12 cellular contexts compared by ENCODE assay signal in the genomic region with DNA sequence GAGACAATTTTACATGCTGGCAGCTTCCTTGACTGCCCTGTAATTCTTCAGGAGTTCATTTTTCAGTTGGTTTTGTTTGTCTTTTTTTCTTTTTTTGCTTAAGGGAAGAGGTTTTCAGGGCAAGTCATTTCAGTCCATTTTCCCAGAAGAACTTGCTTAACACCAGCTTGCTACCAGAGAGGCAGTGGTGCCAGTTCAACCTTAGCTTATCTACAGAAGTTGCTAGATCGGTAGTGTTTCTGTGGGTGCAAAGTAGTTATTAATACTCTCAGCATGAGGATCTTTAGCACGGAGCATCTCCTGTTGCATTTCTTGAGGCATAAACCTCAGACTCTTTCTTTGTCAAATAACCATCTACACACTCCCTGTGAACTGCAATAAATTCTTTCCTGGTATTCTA. TPM values are rescaled to one million over a fixed set of nuclear protein-coding genes. Genes with fewer than 3 reads are reported as not detected.
DNase-seq lines count a peak whose midpoint lies in the region; ATAC-seq and TF ChIP-seq lines count a peak whose summit lies in the region.
"Had no signal": no experiment of that assay in that cellular context is flagged by ENCODE, and none has a peak within 500 bp of the region (broad histone marks: within the 10 kb centered on the region; RNA-seq: fewer than 3 reads in every experiment).

No MANE protein-coding gene starts in this region.

- intact Hi-C loops in breast epithelium (cut with DNase I; ENCODE audit: low total_unique reads) = no loop called here

- peak overlapping the region; percentile 71 to 91 (median 84) for H3K4me3 Mint-ChIP-seq in CD4-positive, CD25-positive, alpha-beta regulatory T cell
- H3K4me3 Mint-ChIP-seq in natural killer cell treated with Interleukin-12 subunit alpha and Interleukin-12 subunit beta and Interleukin-15 and Interleukin-18, amount 100 ng/mL, for 72 hours = peak overlapping the region; percentile 90

- H3K27me3 ChIP-seq in CD4-positive, CD25-positive, alpha-beta regulatory T cell (ENCODE audit: control insufficient read depth, insufficient read depth, low read length) = peaks cover 5% of the 10 kb centered on the region
- H3K27me3 ChIP-seq in breast epithelium (no peaks in the 10 kb centered on the region), brain microvascular endothelial cell (replicated peaks) (no peaks in the 10 kb centered on the region)

- H3K27ac Mint-ChIP-seq in CD4-positive, CD25-positive, alpha-beta regulatory T cell = no peak overlapping the region
- peak overlapping the region; percentile 86 to 92 for H3K27ac Mint-ChIP-seq in natural killer cell treated with Interleukin-12 subunit alpha and Interleukin-12 subunit beta and Interleukin-15 and Interleukin-18, amount 100 ng/mL, for 72 hours

- DNase-seq in CD4-positive, CD25-positive, alpha-beta regulatory T cell = peak in 1 of 3 donors; percentile 2
- DNase-seq in HT-29 (ENCODE audit: low spot score) = peak; percentile 15
- no peak for DNase-seq in breast epithelium (ENCODE audit: low spot score in 2 of 2)
- DNase-seq in natural killer cell treated with Interleukin-12 subunit alpha and Interleukin-12 subunit beta and Interleukin-15 and Interleukin-18, amount 100 ng/mL, for 72 hours (ENCODE audit: low spot score) = no peak
- no peak for DNase-seq in brain microvascular endothelial cell
- DNase-seq in NCI-H2081 treated with DMSO at 0.1 percent for 48 hours (lab: John Stamatoyannopoulos, UW) = no peak
- DNase-seq: activated CD8-positive, alpha-beta memory T cell treated with anti-CD3 and anti-CD28 coated beads, Interleukin-2, amount 50 U/mL, for 48 hours; DMS53; NCI-H2227 treated with DMSO at 0.1 percent for 48 hours; SW 1271 had no signal

- H3K9me3 ChIP-seq in CD4-positive, CD25-positive, alpha-beta regulatory T cell (ENCODE audit: control insufficient read depth in 2 of 2, low read length in 2 of 2) = peaks cover 0 to 2% of the 10 kb centered on the region in 2 experiments
- no peaks in the 10 kb centered on the region for H3K9me3 ChIP-seq in breast epithelium

- H3K27ac ChIP-seq in CD4-positive, CD25-positive, alpha-beta regulatory T cell (ENCODE audit: insufficient read depth, low read length, poor library complexity, severe bottlenecking) = no peak overlapping the region
- H3K27ac ChIP-seq in breast epithelium (no peak overlapping the region), brain microvascular endothelial cell (no peak overlapping the region)

- no peaks in the 10 kb centered on the region for H3K36me3 Mint-ChIP-seq in CD4-positive, CD25-positive, alpha-beta regulatory T cell
- H3K36me3 Mint-ChIP-seq in natural killer cell treated with Interleukin-12 subunit alpha and Interleukin-12 subunit beta and Interleukin-15 and Interleukin-18, amount 100 ng/mL, for 72 hours = peaks cover 15% of the 10 kb centered on the region

- peaks cover 22% of the 10 kb centered on the region for H3K27me3 Mint-ChIP-seq in CD4-positive, CD25-positive, alpha-beta regulatory T cell
- H3K27me3 Mint-ChIP-seq in natural killer cell treated with Interleukin-12 subunit alpha and Interleukin-12 subunit beta and Interleukin-15 and Interleukin-18, amount 100 ng/mL, for 72 hours = no peaks in the 10 kb centered on the region

- H3K4me3 ChIP-seq in CD4-positive, CD25-positive, alpha-beta regulatory T cell (ENCODE audit: low read depth, low read length) = peak overlapping the region; percentile 57
- H3K4me3 ChIP-seq in breast epithelium = peak overlapping the region in 2 of 3 donors; percentile 76 to 82
- H3K4me3 ChIP-seq in brain microvascular endothelial cell (ENCODE audit: low read depth, low read length) = no peak overlapping the region

- peaks cover 8% of the 10 kb centered on the region for H3K4me1 ChIP-seq in CD4-positive, CD25-positive, alpha-beta regulatory T cell (ENCODE audit: control insufficient read depth, insufficient read depth, low read length, poor library complexity, severe bottlenecking)
- no peaks in the 10 kb centered on the region for H3K4me1 ChIP-seq in breast epithelium

- in situ Hi-C loops in brain microvascular endothelial cell (cut with HindIII; ENCODE audit: low pct_ligation_motif_present, low sequenced_read_pairs) = no loop called here

- TF ChIP-seq POLR2A in breast epithelium (IDR thresholded peaks at IDR 0.05) = no peak

- no peaks in the 10 kb centered on the region for H3K36me3 ChIP-seq in CD4-positive, CD25-positive, alpha-beta regulatory T cell (ENCODE audit: control insufficient read depth, insufficient read depth, low read length)
- H3K36me3 ChIP-seq in breast epithelium = no peaks in the 10 kb centered on the region
- no peaks in the 10 kb centered on the region for H3K36me3 ChIP-seq in brain microvascular endothelial cell (replicated peaks)

- TF ChIP-seq CTCF in breast epithelium (IDR thresholded peaks at IDR 0.05) (no peak), brain microvascular endothelial cell (IDR thresholded peaks at IDR 0.05; ENCODE audit: low read depth, low read length, missing control alignments) (no peak)

- no peak for ATAC-seq in CD4-positive, CD25-positive, alpha-beta regulatory T cell (ENCODE audit: low read depth in 2 of 2)
- peak in 1 of 2 donors; percentile 51 for ATAC-seq in natural killer cell treated with Interleukin-12 subunit alpha and Interleukin-12 subunit beta and Interleukin-15 and Interleukin-18, amount 100 ng/mL, for 72 hours
- ATAC-seq in GM21390 (IDR thresholded peaks at IDR 0.05; ENCODE audit: unreplicated experiment) (no peak), HG03039 (IDR thresholded peaks at IDR 0.05; ENCODE audit: unreplicated experiment) (no peak)

- H3K4me1 Mint-ChIP-seq in CD4-positive, CD25-positive, alpha-beta regulatory T cell = peaks cover 0 to 19% (median 8%) of the 10 kb centered on the region in 4 donors
- H3K4me1 Mint-ChIP-seq in natural killer cell treated with Interleukin-12 subunit alpha and Interleukin-12 subunit beta and Interleukin-15 and Interleukin-18, amount 100 ng/mL, for 72 hours (ENCODE audit: low read depth in 2 of 2) = peaks cover 32 to 34% of the 10 kb centered on the region in 2 donors

- H3K9me3 Mint-ChIP-seq in CD4-positive, CD25-positive, alpha-beta regulatory T cell = peaks cover 0 to 6% (median 3%) of the 10 kb centered on the region in 7 donors
- no peaks in the 10 kb centered on the region for H3K9me3 Mint-ChIP-seq in natural killer cell treated with Interleukin-12 subunit alpha and Interleukin-12 subunit beta and Interleukin-15 and Interleukin-18, amount 100 ng/mL, for 72 hours

RNA-seq across cellular contexts. Expression of a gene that starts 1.1 kb away (rescaled TPM):
- total RNA-seq in CD4-positive, CD25-positive, alpha-beta regulatory T cell = 0.86 TPM
- polyA plus RNA-seq in CD4-positive, CD25-positive, alpha-beta regulatory T cell = 1 to 10 TPM in 3 of 4 donors, under 1 TPM in 1; 0.75 to 4.4 (median 1.6) TPM
- total RNA-seq in HT-29 (2014; rRNA removed; shearing (Covaris generic)) = 1.3 and 4.3 TPM in 2 replicates
- total RNA-seq in breast epithelium = 10 to 100 TPM in 2 of 3 donors, 1 to 10 TPM in 1; 8.2 to 35.9 (median 11.5) TPM
- 1 to 10 TPM; 8.9 to 9.5 TPM for total RNA-seq in natural killer cell treated with Interleukin-12 subunit alpha and Interleukin-12 subunit beta and Interleukin-15 and Interleukin-18, amount 100 ng/mL, for 72 hours

Comparison
In these comparisons a context has a peak if more than half of its experiments do, and no peak if none do; other contexts are left out.
1. H3K27ac Mint-ChIP-seq: peak in natural killer cell treated with Interleukin-12 subunit alpha and Interleukin-12 subunit beta and Interleukin-15 and Interleukin-18, amount 100 ng/mL, for 72 hours (2 of 2); none in CD4-positive, CD25-positive, alpha-beta regulatory T cell (0 of 3).